In genomic region chr21:38765056-38765455, GRCh38 we compare ENCODE assay signal across 15 cellular contexts.
"Had no signal": no experiment of that assay in that cellular context is flagged by ENCODE, and none has a peak within 500 bp of the region (broad histone marks: within the 10 kb centered on the region; RNA-seq: fewer than 3 reads in every experiment).

No MANE protein-coding gene starts in this region.

- H3K9me3 ChIP-seq: left lung, neutrophil, tibial nerve, vagina had no signal

- H3K4me3 Mint-ChIP-seq: activated B cell treated with CpG ODN at 0.5 μM for 24 hours; activated naive CD4-positive, alpha-beta T cell treated with anti-CD3 and anti-CD28 coated beads for 36 hours had no signal

- ATAC-seq: activated T-helper 17 cell treated with anti-CD3 and anti-CD28 coated beads, Interleukin-2, amount 50 U/mL, for 72 hours; left lung had no signal

- H3K27me3 ChIP-seq: hepatocyte, left lung, neutrophil, tibial nerve, vagina had no signal

- H3K27ac ChIP-seq: hepatocyte, left lung, neutrophil, tibial nerve, vagina had no signal

- H3K36me3 Mint-ChIP-seq: naive B cell had no signal

- H3K27ac Mint-ChIP-seq: activated naive CD4-positive, alpha-beta T cell treated with anti-CD3 and anti-CD28 coated beads for 36 hours; activated T-helper 17 cell treated with anti-CD3 and anti-CD28 coated beads, Interleukin-2, amount 50 U/mL, for 72 hours had no signal

- H3K9me3 Mint-ChIP-seq: activated B cell treated with CpG ODN at 0.5 μM for 24 hours; activated T-helper 17 cell treated with anti-CD3 and anti-CD28 coated beads, Interleukin-2, amount 50 U/mL, for 72 hours; naive B cell had no signal

- H3K27me3 Mint-ChIP-seq: activated T-helper 17 cell treated with anti-CD3 and anti-CD28 coated beads, Interleukin-2, amount 50 U/mL, for 72 hours had no signal

- H3K4me3 ChIP-seq: hepatocyte, left lung, tibial nerve, vagina had no signal

- DNase-seq: activated B cell treated with CpG ODN at 0.5 μM for 24 hours; activated CD4-positive, alpha-beta T cell treated with anti-CD3 and anti-CD28 coated beads, Interleukin-2, amount 50 U/mL, for 48 hours; activated naive CD4-positive, alpha-beta T cell treated with anti-CD3 and anti-CD28 coated beads for 36 hours; amniotic stem cell; kidney; left lung; mammary epithelial cell; naive B cell; posterior cingulate gyrus; stimulated activated naive CD4-positive, alpha-beta T cell had no signal

- H3K36me3 ChIP-seq: left lung, neutrophil, tibial nerve, vagina had no signal
